Comparison of ENCODE assay signal across 1 cellular context in the genomic region with DNA sequence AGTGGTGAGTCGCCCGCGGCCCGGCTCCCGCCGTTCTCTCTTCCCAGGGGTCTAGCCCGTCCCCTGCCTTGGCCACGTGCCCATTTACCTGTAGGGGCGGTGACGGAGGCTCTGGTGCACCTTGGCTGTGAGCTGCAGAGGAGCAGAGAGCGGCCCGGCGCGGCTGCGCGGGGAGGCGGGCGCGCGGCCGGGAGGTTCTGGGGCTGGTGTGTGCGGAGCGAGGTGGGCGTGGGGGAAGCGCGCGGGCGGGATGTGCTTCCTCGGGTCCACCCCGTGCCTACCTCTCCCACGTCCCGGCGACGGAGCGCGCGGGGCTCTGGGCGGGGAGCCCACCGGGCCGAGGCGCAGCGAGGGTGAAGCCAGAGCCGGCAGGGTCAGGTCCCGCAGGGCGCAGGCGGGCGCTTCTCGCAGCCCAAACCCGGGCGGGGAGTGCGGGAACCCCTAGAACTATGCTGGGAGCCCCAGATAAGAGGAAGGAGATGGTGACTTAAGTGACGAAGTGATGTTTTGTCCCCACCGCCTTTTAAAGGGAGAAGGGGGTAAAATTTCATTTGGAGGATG.
A peak's percentile ranks its signal among the peaks of the same experiment; 100 is the strongest.
TF ChIP-seq lines count a peak whose summit lies in the region.

No MANE protein-coding gene starts in this region.

TF ChIP-seq in HepG2, 621 proteins besides CTCF, POLR2A, EP300 and RAD21 (continued from another document and continues in another):
- 0 out of 2 replicates have a peak, but pooled peaks have one; percentile 39 for TF ChIP-seq ZSCAN20 (CRISPR knock-in tag; IDR thresholded peaks at IDR 0.05; ENCODE audit: borderline replicate concordance)
- peak; percentile 50; the same call in 1 of the 2 replicates for TF ChIP-seq HDAC2 (CRISPR knock-in tag; IDR thresholded peaks at IDR 0.05)
- no peak for TF ChIP-seq PAX8 (CRISPR knock-in tag; IDR thresholded peaks at IDR 0.05; ENCODE audit: borderline replicate concordance)
- TF ChIP-seq PHF20 (CRISPR knock-in tag; IDR thresholded peaks at IDR 0.05): peak; percentile 7; the same call in 1 of the 2 replicates
- peak; percentile 50; the same call in 1 of the 2 replicates for TF ChIP-seq MTF1 (CRISPR knock-in tag; IDR thresholded peaks at IDR 0.05)
- TF ChIP-seq PREB (CRISPR knock-in tag; IDR thresholded peaks at IDR 0.05): no peak
- TF ChIP-seq PITX1 (CRISPR knock-in tag; IDR thresholded peaks at IDR 0.05): no peak
- no peak for TF ChIP-seq ZSCAN21 (CRISPR knock-in tag; IDR thresholded peaks at IDR 0.05; ENCODE audit: borderline replicate concordance)
- 0 out of 2 replicates have a peak, but pooled peaks have one; percentile 51 for TF ChIP-seq ZNF607 (CRISPR knock-in tag; IDR thresholded peaks at IDR 0.05; ENCODE audit: borderline replicate concordance)
- TF ChIP-seq, protein P1, sequence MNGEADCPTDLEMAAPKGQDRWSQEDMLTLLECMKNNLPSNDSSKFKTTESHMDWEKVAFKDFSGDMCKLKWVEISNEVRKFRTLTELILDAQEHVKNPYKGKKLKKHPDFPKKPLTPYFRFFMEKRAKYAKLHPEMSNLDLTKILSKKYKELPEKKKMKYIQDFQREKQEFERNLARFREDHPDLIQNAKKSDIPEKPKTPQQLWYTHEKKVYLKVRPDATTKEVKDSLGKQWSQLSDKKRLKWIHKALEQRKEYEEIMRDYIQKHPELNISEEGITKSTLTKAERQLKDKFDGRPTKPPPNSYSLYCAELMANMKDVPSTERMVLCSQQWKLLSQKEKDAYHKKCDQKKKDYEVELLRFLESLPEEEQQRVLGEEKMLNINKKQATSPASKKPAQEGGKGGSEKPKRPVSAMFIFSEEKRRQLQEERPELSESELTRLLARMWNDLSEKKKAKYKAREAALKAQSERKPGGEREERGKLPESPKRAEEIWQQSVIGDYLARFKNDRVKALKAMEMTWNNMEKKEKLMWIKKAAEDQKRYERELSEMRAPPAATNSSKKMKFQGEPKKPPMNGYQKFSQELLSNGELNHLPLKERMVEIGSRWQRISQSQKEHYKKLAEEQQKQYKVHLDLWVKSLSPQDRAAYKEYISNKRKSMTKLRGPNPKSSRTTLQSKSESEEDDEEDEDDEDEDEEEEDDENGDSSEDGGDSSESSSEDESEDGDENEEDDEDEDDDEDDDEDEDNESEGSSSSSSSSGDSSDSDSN (CRISPR knock-in tag; IDR thresholded peaks at IDR 0.05): peak; percentile 14; the same call in 1 of the 2 replicates
- peak; percentile 0 for TF ChIP-seq HNRNPLL (IDR thresholded peaks at IDR 0.05; ENCODE audit: low read depth, low read length, poor library complexity, severe bottlenecking)
- TF ChIP-seq KMT2A (CRISPR knock-in tag; IDR thresholded peaks at IDR 0.05): 0 out of 2 replicates have a peak, but pooled peaks have one; percentile 15
- 0 out of 2 replicates have a peak, but pooled peaks have one; percentile 85 for TF ChIP-seq PRMT3 (CRISPR knock-in tag; IDR thresholded peaks at IDR 0.05; ENCODE audit: borderline replicate concordance, low read depth)
- TF ChIP-seq YEATS4 (CRISPR knock-in tag; IDR thresholded peaks at IDR 0.05; ENCODE audit: borderline replicate concordance): no peak
- TF ChIP-seq ARHGAP35 (CRISPR knock-in tag; IDR thresholded peaks at IDR 0.05; ENCODE audit: borderline replicate concordance): 0 out of 2 replicates have a peak, but pooled peaks have one; percentile 48
- peak; percentile 41; the same call in 1 of the 2 replicates for TF ChIP-seq SAFB2 (CRISPR knock-in tag; IDR thresholded peaks at IDR 0.05; ENCODE audit: borderline replicate concordance, low read depth)
- no peak for TF ChIP-seq ZNF782 (CRISPR knock-in tag; IDR thresholded peaks at IDR 0.05; ENCODE audit: borderline replicate concordance)
- no peak for TF ChIP-seq ZNF335 (CRISPR knock-in tag; IDR thresholded peaks at IDR 0.05)
- no peak for TF ChIP-seq GPBP1L1 (CRISPR knock-in tag; IDR thresholded peaks at IDR 0.05)
- TF ChIP-seq MZF1 (CRISPR knock-in tag; IDR thresholded peaks at IDR 0.05; ENCODE audit: borderline replicate concordance): no peak
- peak; percentile 10; the same call in 1 of the 2 replicates for TF ChIP-seq KLF12 (CRISPR knock-in tag; IDR thresholded peaks at IDR 0.05; ENCODE audit: borderline replicate concordance)
- TF ChIP-seq PCBP1 (IDR thresholded peaks at IDR 0.05; ENCODE audit: borderline replicate concordance, low read depth, low read length): 0 out of 2 replicates have a peak, but pooled peaks have one; percentile 37
- TF ChIP-seq CSRNP1 (CRISPR knock-in tag; IDR thresholded peaks at IDR 0.05): 0 out of 2 replicates have a peak, but pooled peaks have one; percentile 29
- TF ChIP-seq ZNF367 (CRISPR knock-in tag; IDR thresholded peaks at IDR 0.05; ENCODE audit: borderline replicate concordance): 0 out of 2 replicates have a peak, but pooled peaks have one; percentile 50
- TF ChIP-seq SNAPC4 (CRISPR knock-in tag; IDR thresholded peaks at IDR 0.05): no peak
- no peak; the same call in 1 of the 2 replicates for TF ChIP-seq ZNF263 (CRISPR knock-in tag; IDR thresholded peaks at IDR 0.05)
- TF ChIP-seq ZNF724P (CRISPR knock-in tag; IDR thresholded peaks at IDR 0.05; ENCODE audit: borderline replicate concordance): 0 out of 2 replicates have a peak, but pooled peaks have one; percentile 22
- TF ChIP-seq FOXC1 (CRISPR knock-in tag; IDR thresholded peaks at IDR 0.05; ENCODE audit: borderline replicate concordance): 0 out of 2 replicates have a peak, but pooled peaks have one; percentile 45
- peak; percentile 8; the same call in 1 of the 2 replicates for TF ChIP-seq ZNF124 (CRISPR knock-in tag; IDR thresholded peaks at IDR 0.05)
- TF ChIP-seq SALL2 (CRISPR knock-in tag; IDR thresholded peaks at IDR 0.05): 0 out of 2 replicates have a peak, but pooled peaks have one; percentile 30
- TF ChIP-seq, protein P2, sequence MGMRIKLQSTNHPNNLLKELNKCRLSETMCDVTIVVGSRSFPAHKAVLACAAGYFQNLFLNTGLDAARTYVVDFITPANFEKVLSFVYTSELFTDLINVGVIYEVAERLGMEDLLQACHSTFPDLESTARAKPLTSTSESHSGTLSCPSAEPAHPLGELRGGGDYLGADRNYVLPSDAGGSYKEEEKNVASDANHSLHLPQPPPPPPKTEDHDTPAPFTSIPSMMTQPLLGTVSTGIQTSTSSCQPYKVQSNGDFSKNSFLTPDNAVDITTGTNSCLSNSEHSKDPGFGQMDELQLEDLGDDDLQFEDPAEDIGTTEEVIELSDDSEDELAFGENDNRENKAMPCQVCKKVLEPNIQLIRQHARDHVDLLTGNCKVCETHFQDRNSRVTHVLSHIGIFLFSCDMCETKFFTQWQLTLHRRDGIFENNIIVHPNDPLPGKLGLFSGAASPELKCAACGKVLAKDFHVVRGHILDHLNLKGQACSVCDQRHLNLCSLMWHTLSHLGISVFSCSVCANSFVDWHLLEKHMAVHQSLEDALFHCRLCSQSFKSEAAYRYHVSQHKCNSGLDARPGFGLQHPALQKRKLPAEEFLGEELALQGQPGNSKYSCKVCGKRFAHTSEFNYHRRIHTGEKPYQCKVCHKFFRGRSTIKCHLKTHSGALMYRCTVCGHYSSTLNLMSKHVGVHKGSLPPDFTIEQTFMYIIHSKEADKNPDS (CRISPR knock-in tag; IDR thresholded peaks at IDR 0.05): 0 out of 2 replicates have a peak, but pooled peaks have one; percentile 60
- TF ChIP-seq ZBTB8A (CRISPR knock-in tag; IDR thresholded peaks at IDR 0.05; ENCODE audit: borderline replicate concordance, low read depth): no peak
- no peak for TF ChIP-seq PRPF4 (IDR thresholded peaks at IDR 0.05; ENCODE audit: low read depth, low read length, poor library complexity, severe bottlenecking)
- peak; percentile 63; the same call in 1 of the 2 replicates for TF ChIP-seq ZNF142 (CRISPR knock-in tag; IDR thresholded peaks at IDR 0.05)
- TF ChIP-seq BRD4 (CRISPR knock-in tag; IDR thresholded peaks at IDR 0.05): peak; percentile 76; the same call in 1 of the 2 replicates
